2 cellular contexts compared by ENCODE assay signal in the genomic region with DNA sequence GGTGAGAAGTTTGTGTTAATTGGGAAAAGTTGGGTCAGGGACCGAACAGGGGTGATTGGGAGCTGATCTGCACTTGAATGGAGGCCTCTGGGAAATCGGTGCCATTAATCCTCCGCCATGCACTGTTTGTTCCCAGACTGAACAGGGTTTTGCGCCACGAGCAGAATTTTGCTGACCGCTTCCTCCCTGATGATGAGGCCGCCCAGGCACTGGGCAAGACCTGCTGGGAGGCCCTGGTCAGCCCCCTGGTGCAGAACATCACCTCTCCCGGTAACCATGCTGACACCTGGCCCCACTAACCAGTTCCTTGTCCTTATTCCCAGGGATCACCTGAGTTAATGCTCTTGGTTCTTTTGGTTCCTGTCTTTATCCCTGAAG.
TF ChIP-seq lines count a peak whose summit lies in the region.

No MANE protein-coding gene starts in this region.

TF ChIP-seq in HCT116, 20 proteins besides CTCF, POLR2A, EP300 and RAD21:
- TF ChIP-seq, protein P1, sequence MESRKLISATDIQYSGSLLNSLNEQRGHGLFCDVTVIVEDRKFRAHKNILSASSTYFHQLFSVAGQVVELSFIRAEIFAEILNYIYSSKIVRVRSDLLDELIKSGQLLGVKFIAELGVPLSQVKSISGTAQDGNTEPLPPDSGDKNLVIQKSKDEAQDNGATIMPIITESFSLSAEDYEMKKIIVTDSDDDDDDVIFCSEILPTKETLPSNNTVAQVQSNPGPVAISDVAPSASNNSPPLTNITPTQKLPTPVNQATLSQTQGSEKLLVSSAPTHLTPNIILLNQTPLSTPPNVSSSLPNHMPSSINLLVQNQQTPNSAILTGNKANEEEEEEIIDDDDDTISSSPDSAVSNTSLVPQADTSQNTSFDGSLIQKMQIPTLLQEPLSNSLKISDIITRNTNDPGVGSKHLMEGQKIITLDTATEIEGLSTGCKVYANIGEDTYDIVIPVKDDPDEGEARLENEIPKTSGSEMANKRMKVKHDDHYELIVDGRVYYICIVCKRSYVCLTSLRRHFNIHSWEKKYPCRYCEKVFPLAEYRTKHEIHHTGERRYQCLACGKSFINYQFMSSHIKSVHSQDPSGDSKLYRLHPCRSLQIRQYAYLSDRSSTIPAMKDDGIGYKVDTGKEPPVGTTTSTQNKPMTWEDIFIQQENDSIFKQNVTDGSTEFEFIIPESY (IDR thresholded peaks at IDR 0.05; ENCODE audit: extremely low read depth, insufficient replicate concordance, low read length), result no peak

TF ChIP-seq in GM12891, 5 proteins besides CTCF, POLR2A, EP300 and RAD21:
- TF ChIP-seq SPI1 (IDR thresholded peaks at IDR 0.05; ENCODE audit: low read depth, low read length) (no peak), POU2F2 (IDR thresholded peaks at IDR 0.05; ENCODE audit: low read depth, low read length) (no peak), POLR2AphosphoS5 (IDR thresholded peaks at IDR 0.05; ENCODE audit: low read depth, low read length) (no peak), PAX5 (IDR thresholded peaks at IDR 0.05; ENCODE audit: insufficient read depth, low read length, severe bottlenecking) (no peak), TAF1 (IDR thresholded peaks at IDR 0.05; ENCODE audit: low read depth, low read length) (no peak)
TF ChIP-seq in GM12891: peak in this region for 0.
